ENCODE assay signal across 8 cellular contexts in the genomic region with DNA sequence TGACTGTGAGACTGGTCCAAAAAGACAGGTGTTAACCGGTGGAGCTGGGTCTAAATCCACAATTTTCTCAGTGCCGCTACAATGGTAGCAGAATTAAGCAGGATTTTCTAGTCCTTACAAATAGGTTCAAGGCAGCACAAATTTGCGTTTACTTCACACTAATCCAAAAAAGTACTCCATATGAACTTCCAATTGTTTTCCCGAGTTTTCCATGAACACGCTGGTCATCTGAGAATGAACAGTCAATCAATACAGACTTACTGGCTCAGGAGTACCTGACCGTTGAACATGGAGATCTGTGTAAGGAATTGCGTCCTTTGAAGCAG. TPM values are rescaled to one million over a fixed set of nuclear protein-coding genes. Genes with fewer than 3 reads are reported as not detected.
A peak's percentile ranks its signal among the peaks of the same experiment; 100 is the strongest.
DNase-seq lines count a peak whose midpoint lies in the region; ATAC-seq, FAIRE-seq and TF ChIP-seq lines count a peak whose summit lies in the region.

No MANE protein-coding gene starts in this region.

- peaks cover 14% of the 10 kb centered on the region for H3K36me3 Mint-ChIP-seq in nephron progenitor cell (ENCODE audit: low read depth)

- no peak for DNase-seq in AG04449 (ENCODE audit: low read depth, low spot score)
- no peak for DNase-seq in MG63
- DNase-seq in endothelial cell of umbilical vein (ENCODE audit: low read depth, low spot score) = no peak
- DNase-seq in nephron progenitor cell = no peak
- DNase-seq in GDM1 (lab: John Stamatoyannopoulos, UW) = no peak
- no peak for DNase-seq in activated CD4-positive, alpha-beta T cell treated with anti-CD3 and anti-CD28 coated beads for 4 hours

- dilution Hi-C loops in endothelial cell of umbilical vein (cut with MboI; ENCODE audit: extremely low pct_ligation_motif_present, low sequenced_read_pairs) = no loop called here

- peak overlapping the region; percentile 56 for H2AFZ ChIP-seq in endothelial cell of umbilical vein (ENCODE audit: low read depth, low read length)

- no peak for ATAC-seq in GM21447 (IDR thresholded peaks at IDR 0.05; ENCODE audit: unreplicated experiment)
- ATAC-seq in GM21737 (IDR thresholded peaks at IDR 0.05; ENCODE audit: unreplicated experiment) = no peak

- H3K4me1 ChIP-seq in endothelial cell of umbilical vein (ENCODE audit: control insufficient read depth, extremely low read depth, insufficient read depth, low read length) = peaks cover 21% of the 10 kb centered on the region

- peak overlapping the region; percentile 81 for H3K9ac ChIP-seq in endothelial cell of umbilical vein (replicated peaks; ENCODE audit: extremely low read depth, insufficient read depth, low read length)

- TF ChIP-seq CTCF in AG04449 (IDR thresholded peaks at IDR 0.05; ENCODE audit: insufficient read depth, low read length, missing control alignments) (no peak), endothelial cell of umbilical vein (IDR thresholded peaks at IDR 0.05; ENCODE audit: extremely low read depth in 1 of 2, insufficient read depth in 1 of 2, low read depth in 1 of 2, low read length in 2 of 2) (no peak), nephron progenitor cell (IDR thresholded peaks at IDR 0.05) (no peak)

- H3K27me3 ChIP-seq in MG63 (no peaks in the 10 kb centered on the region), endothelial cell of umbilical vein (ENCODE audit: control insufficient read depth in 2 of 2, insufficient read depth in 2 of 2, low read length in 2 of 2) (no peaks in the 10 kb centered on the region)

- POLR2A ChIA-PET in AG04449 (lab: Yijun Ruan, JAX) (no interaction called here), endothelial cell of umbilical vein (lab: Charles Lee) (no interaction called here)

- peak overlapping the region; percentile 67 for H3K4me3 ChIP-seq in AG04449 (ENCODE audit: low read depth, low read length)
- H3K4me3 ChIP-seq in MG63 = peak overlapping the region; percentile 52
- peak overlapping the region; percentile 68 to 79 (median 69) for H3K4me3 ChIP-seq in endothelial cell of umbilical vein (replicated peaks in 1 of 3; ENCODE audit: insufficient read depth in 1 of 3, low read depth in 1 of 3, low read length in 3 of 3)

- CTCF ChIA-PET in AG04449 (lab: Yijun Ruan, JAX) = interaction anchor here (1.4 to 1.8 kb wide), 3 partner anchors 9 to 284 kb away, joined by 4 read pairs; no protein-coding TSS in a partner anchor
- CTCF ChIA-PET in endothelial cell of umbilical vein (lab: Charles Lee) = interaction anchor here (0.5 to 2.2 kb wide), 4 partner anchors 38 to 284 kb away, joined by 3 to 13 read pairs (median 4); no protein-coding TSS in a partner anchor

- H3K27ac ChIP-seq in endothelial cell of umbilical vein (ENCODE audit: insufficient read depth, low read depth, low read length) = peak overlapping the region; percentile 9

- peaks cover 30% of the 10 kb centered on the region for H3K79me2 ChIP-seq in endothelial cell of umbilical vein (ENCODE audit: control insufficient read depth, insufficient read depth, low read length)

- peak overlapping the region; percentile 87 for H3K4me3 Mint-ChIP-seq in nephron progenitor cell

- H3K9me3 ChIP-seq in MG63 (no peaks in the 10 kb centered on the region; the same call in 1 of the 2 replicates), endothelial cell of umbilical vein (replicated peaks; ENCODE audit: control insufficient read depth, insufficient read depth, low read length) (no peaks in the 10 kb centered on the region)

- TSS peak; percentile 71 for BruUV-seq in endothelial cell of umbilical vein (replicated peaks; lab: Mats Ljungman, UMichigan)

- H3K36me3 ChIP-seq in MG63 (peaks cover 27% of the 10 kb centered on the region), endothelial cell of umbilical vein (ENCODE audit: control insufficient read depth in 2 of 2, extremely low read depth in 1 of 2, insufficient read depth in 2 of 2, low read length in 2 of 2) (peaks cover 0 to 2% of the 10 kb centered on the region in 2 experiments)

- peaks cover 12% of the 10 kb centered on the region for H3K27me3 Mint-ChIP-seq in nephron progenitor cell (ENCODE audit: low read depth, poor library complexity)

- FAIRE-seq in endothelial cell of umbilical vein (lab: Jason Lieb, UNC) = no peak

- H3K4me1 Mint-ChIP-seq in nephron progenitor cell = peaks cover 32% of the 10 kb centered on the region

- H3K9me1 ChIP-seq in endothelial cell of umbilical vein (replicated peaks; ENCODE audit: control insufficient read depth, extremely low read depth, insufficient read depth, low read length) = no peaks in the 10 kb centered on the region

- peak overlapping the region; percentile 88 for H3K4me2 ChIP-seq in endothelial cell of umbilical vein (ENCODE audit: insufficient read depth, low read length)

- no peak for TF ChIP-seq POLR2A in endothelial cell of umbilical vein (IDR thresholded peaks at IDR 0.05; ENCODE audit: low read depth, low read length)

- H3K9me3 Mint-ChIP-seq in nephron progenitor cell = no peaks in the 10 kb centered on the region

- H3K27ac Mint-ChIP-seq in nephron progenitor cell = no peak overlapping the region

- no peaks in the 10 kb centered on the region for H4K20me1 ChIP-seq in endothelial cell of umbilical vein (replicated peaks; ENCODE audit: control insufficient read depth, extremely low read depth, insufficient read depth, low read length)

- intact Hi-C loops in endothelial cell of umbilical vein (cut with micrococcal nuclease) = loop anchor here (1.0 to 2.0 kb wide), 4 partner anchors 35 to 68 kb away; a partner anchor contains a TSS

TF ChIP-seq in endothelial cell of umbilical vein, 7 proteins besides CTCF, POLR2A, EP300 and RAD21:
- TF ChIP-seq, protein P1, sequence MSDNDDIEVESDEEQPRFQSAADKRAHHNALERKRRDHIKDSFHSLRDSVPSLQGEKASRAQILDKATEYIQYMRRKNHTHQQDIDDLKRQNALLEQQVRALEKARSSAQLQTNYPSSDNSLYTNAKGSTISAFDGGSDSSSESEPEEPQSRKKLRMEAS (IDR thresholded peaks at IDR 0.05; ENCODE audit: insufficient read depth, insufficient read length) = no peak
- no peak for TF ChIP-seq JUN (IDR thresholded peaks at IDR 0.05; ENCODE audit: borderline replicate concordance, insufficient read depth, insufficient read length, low read depth)
- TF ChIP-seq FOS (IDR thresholded peaks at IDR 0.05; ENCODE audit: borderline replicate concordance, insufficient read depth, low read length) = no peak
- TF ChIP-seq MYC (IDR thresholded peaks at IDR 0.05; ENCODE audit: low read depth, low read length) = no peak
- no peak for TF ChIP-seq POLR2AphosphoS5 (IDR thresholded peaks at IDR 0.05; ENCODE audit: insufficient read depth, low read depth, low read length)
- no peak for TF ChIP-seq EZH2 (IDR thresholded peaks at IDR 0.05; ENCODE audit: borderline replicate concordance, low read depth, low read length, severe bottlenecking)
- TF ChIP-seq GATA2 (IDR thresholded peaks at IDR 0.05; ENCODE audit: insufficient read depth, insufficient read length, low read depth, low read length) = no peak

RNA-seq across cellular contexts. Expression of a gene that starts 0.7 kb away (rescaled TPM):
- 5.2 and 15.4 TPM in 2 replicates for total RNA-seq in MG63 (2014; rRNA removed; shearing (Covaris generic); ENCODE audit: low replicate concordance)
- total RNA-seq in endothelial cell of umbilical vein = 28.4 and 29.9 TPM in 2 replicates
- 15.6 and 21.1 TPM in 2 replicates for polyA plus RNA-seq in endothelial cell of umbilical vein
- polyA plus RNA-seq in endothelial cell of umbilical vein (2011; cell fraction: cytosol; rRNA removed) = 24.1 and 24.2 TPM in 2 replicates
- polyA plus RNA-seq in endothelial cell of umbilical vein (2011; cell fraction: nucleus; rRNA removed) = 22.2 and 23.3 TPM in 2 replicates
- 33.7 and 37.9 TPM in 2 replicates for polyA plus RNA-seq in endothelial cell of umbilical vein (2012)
- polyA minus RNA-seq in endothelial cell of umbilical vein = 11.1 and 16.6 TPM in 2 replicates
- polyA minus RNA-seq in endothelial cell of umbilical vein (2011; cell fraction: cytosol; rRNA and poly(A)+ RNA removed) = 5.9 TPM
- 12.8 and 15.9 TPM in 2 replicates for polyA minus RNA-seq in endothelial cell of umbilical vein (2011; cell fraction: nucleus; rRNA and poly(A)+ RNA removed)

RNA-seq across cellular contexts. Expression of a gene that starts 35.4 kb away (rescaled TPM):
- total RNA-seq in MG63 (2014; rRNA removed; shearing (Covaris generic); ENCODE audit: low replicate concordance) = 24.0 and 25.8 TPM in 2 replicates
- total RNA-seq in endothelial cell of umbilical vein = 8.6 and 10.0 TPM in 2 replicates
- polyA plus RNA-seq in endothelial cell of umbilical vein = 1.2 and 1.7 TPM in 2 replicates
- 2.0 and 2.1 TPM in 2 replicates for polyA plus RNA-seq in endothelial cell of umbilical vein (2011; cell fraction: cytosol; rRNA removed)
- 4.0 and 5.4 TPM in 2 replicates for polyA plus RNA-seq in endothelial cell of umbilical vein (2011; cell fraction: nucleus; rRNA removed)
- polyA plus RNA-seq in endothelial cell of umbilical vein (2012) = 1.5 and 3.0 TPM in 2 replicates
- 2.2 and 2.7 TPM in 2 replicates for polyA minus RNA-seq in endothelial cell of umbilical vein
- 20.9 TPM for polyA minus RNA-seq in endothelial cell of umbilical vein (2011; cell fraction: cytosol; rRNA and poly(A)+ RNA removed)
- 3.6 and 3.8 TPM in 2 replicates for polyA minus RNA-seq in endothelial cell of umbilical vein (2011; cell fraction: nucleus; rRNA and poly(A)+ RNA removed)
